In genomic region chr7:139417478-139417877, GRCh38 we compare ENCODE assay signal across 2 cellular contexts.
A peak's percentile ranks its signal among the peaks of the same experiment; 100 is the strongest.
TF ChIP-seq lines count a peak whose summit lies in the region.

No MANE protein-coding gene starts in this region.

TF ChIP-seq in HepG2, 621 proteins besides CTCF, POLR2A, EP300 and RAD21:
- TF ChIP-seq HBP1 (CRISPR knock-in tag; IDR thresholded peaks at IDR 0.05; ENCODE audit: low read depth) (no peak), AGO2 (optimal IDR thresholded peaks at IDR 0.05; ENCODE audit: low read depth, low read length) (peak; percentile 3)

TF ChIP-seq in K562, 482 proteins besides CTCF, POLR2A, EP300 and RAD21:
- TF ChIP-seq SNIP1 (IDR thresholded peaks at IDR 0.05; ENCODE audit: low read depth), result no peak
- no peak for TF ChIP-seq HNRNPH1 (optimal IDR thresholded peaks at IDR 0.05; ENCODE audit: low read depth, low read length)
- TF ChIP-seq POLR2B (IDR thresholded peaks at IDR 0.05; ENCODE audit: low read depth, partially characterized antibody), result peak; percentile 20
- TF ChIP-seq LEF1 (IDR thresholded peaks at IDR 0.05), result no peak
- TF ChIP-seq CCNT2 (IDR thresholded peaks at IDR 0.05; ENCODE audit: borderline replicate concordance, extremely low read depth, insufficient read length, low read depth, low read length), result peak; percentile 20
- no peak for TF ChIP-seq ZNF766 (CRISPR knock-in tag; conservative IDR thresholded peaks at IDR 0.05)
- no peak for TF ChIP-seq STAT5A (IDR thresholded peaks at IDR 0.05; ENCODE audit: borderline replicate concordance, low read length)
- TF ChIP-seq TEAD2 (tag; IDR thresholded peaks at IDR 0.05), result no peak
- TF ChIP-seq TSC22D4 (tag; IDR thresholded peaks at IDR 0.05), result no peak
- no peak for TF ChIP-seq RBM34 (IDR thresholded peaks at IDR 0.05; ENCODE audit: borderline replicate concordance, insufficient read depth, low read length)
- TF ChIP-seq POLR2AphosphoS5 (IDR thresholded peaks at IDR 0.05; ENCODE audit: control insufficient read depth, insufficient read depth, low read depth, low read length), result peak; percentile 28; the same call in 1 of the 2 replicates
- TF ChIP-seq THRAP3 (IDR thresholded peaks at IDR 0.05; ENCODE audit: borderline replicate concordance), result no peak
- TF ChIP-seq ARID1B (IDR thresholded peaks at IDR 0.05), result no peak
- no peak for TF ChIP-seq ELK3 (CRISPR knock-in tag; IDR thresholded peaks at IDR 0.05)
- no peak for TF ChIP-seq PTBP1 (IDR thresholded peaks at IDR 0.05; ENCODE audit: low read depth, low read length)
- no peak for TF ChIP-seq FOXO4 (CRISPR knock-in tag; IDR thresholded peaks at IDR 0.05)
- TF ChIP-seq SMAD3 (CRISPR knock-in tag; conservative IDR thresholded peaks at IDR 0.05), result no peak
- no peak for TF ChIP-seq USF1 (CRISPR knock-in tag; IDR thresholded peaks at IDR 0.05)
- TF ChIP-seq SAP30 (IDR thresholded peaks at IDR 0.05; ENCODE audit: borderline replicate concordance, insufficient read depth, low read depth, low read length, poor library complexity, severe bottlenecking), result no peak
- no peak for TF ChIP-seq ZNF316 (IDR thresholded peaks at IDR 0.05)
